ENCODE assay signal across 1 cellular context in the genomic region with DNA sequence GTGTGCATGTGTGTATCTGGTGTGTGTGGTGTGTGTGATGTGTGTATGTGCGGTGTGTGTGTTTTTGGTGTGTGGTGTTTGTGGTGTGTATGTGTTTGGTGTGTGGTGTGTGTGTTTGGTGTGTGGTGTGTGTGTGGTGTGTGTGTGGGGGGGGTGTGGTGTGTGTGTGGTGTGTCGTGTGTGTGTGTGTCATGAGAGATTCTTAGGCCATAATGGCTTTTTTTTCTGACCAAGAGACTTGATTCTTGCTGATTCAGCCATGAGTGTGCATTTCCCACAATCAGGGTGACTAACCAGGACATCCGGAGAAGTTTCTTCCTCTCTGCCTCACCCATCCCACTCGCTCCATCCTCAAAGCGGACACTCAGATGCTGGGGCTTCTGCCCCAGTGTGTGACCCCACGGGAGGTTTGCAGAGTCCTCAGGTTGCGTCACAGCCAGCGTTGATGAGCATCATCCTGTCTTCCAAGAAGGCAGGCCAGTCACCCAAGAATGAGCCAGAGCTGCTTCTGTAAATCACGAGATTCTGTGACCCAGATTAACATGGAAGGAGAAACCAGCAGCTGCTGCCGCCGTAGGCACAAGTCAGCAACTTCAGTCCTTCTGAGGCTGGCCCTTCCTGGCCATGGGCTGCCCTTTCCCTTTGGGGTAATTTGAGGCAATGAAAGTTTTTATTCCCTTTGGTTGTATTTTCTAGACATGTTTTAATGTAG.
TF ChIP-seq lines count a peak whose summit lies in the region.

No MANE protein-coding gene starts in this region.

TF ChIP-seq in WTC11, 78 proteins besides CTCF, POLR2A, EP300 and RAD21 (continued from another document):
- TF ChIP-seq, protein P1, sequence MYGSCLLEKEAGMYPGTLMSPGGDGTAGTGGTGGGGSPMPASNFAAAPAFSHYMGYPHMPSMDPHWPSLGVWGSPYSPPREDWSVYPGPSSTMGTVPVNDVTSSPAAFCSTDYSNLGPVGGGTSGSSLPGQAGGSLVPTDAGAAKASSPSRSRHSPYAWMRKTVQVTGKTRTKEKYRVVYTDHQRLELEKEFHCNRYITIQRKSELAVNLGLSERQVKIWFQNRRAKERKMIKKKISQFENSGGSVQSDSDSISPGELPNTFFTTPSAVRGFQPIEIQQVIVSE (CRISPR knock-in tag; IDR thresholded peaks at IDR 0.05; ENCODE audit: borderline replicate concordance): no peak
- TF ChIP-seq RORB (CRISPR knock-in tag; IDR thresholded peaks at IDR 0.05): no peak
- TF ChIP-seq, protein P2, sequence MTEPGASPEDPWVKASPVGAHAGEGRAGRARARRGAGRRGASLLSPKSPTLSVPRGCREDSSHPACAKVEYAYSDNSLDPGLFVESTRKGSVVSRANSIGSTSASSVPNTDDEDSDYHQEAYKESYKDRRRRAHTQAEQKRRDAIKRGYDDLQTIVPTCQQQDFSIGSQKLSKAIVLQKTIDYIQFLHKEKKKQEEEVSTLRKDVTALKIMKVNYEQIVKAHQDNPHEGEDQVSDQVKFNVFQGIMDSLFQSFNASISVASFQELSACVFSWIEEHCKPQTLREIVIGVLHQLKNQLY (CRISPR knock-in tag; IDR thresholded peaks at IDR 0.05): no peak
- TF ChIP-seq CBFB (CRISPR knock-in tag; IDR thresholded peaks at IDR 0.05; ENCODE audit: low read depth): no peak
- TF ChIP-seq ZNF232 (CRISPR knock-in tag; IDR thresholded peaks at IDR 0.05): no peak
- no peak for TF ChIP-seq NR1H2 (CRISPR knock-in tag; IDR thresholded peaks at IDR 0.05)
- no peak for TF ChIP-seq NFE2L1 (CRISPR knock-in tag; IDR thresholded peaks at IDR 0.05)
- TF ChIP-seq ZBTB21 (CRISPR knock-in tag; IDR thresholded peaks at IDR 0.05; ENCODE audit: borderline replicate concordance): no peak
